Comparison of ENCODE assay signal across 1 cellular context in genomic region chr2:215770668-215771067, GRCh38.
TF ChIP-seq lines count a peak whose summit lies in the region.

No MANE protein-coding gene starts in this region.

TF ChIP-seq in K562, 482 proteins besides CTCF, POLR2A, EP300 and RAD21 (continued from another document):
- TF ChIP-seq CHD7 (IDR thresholded peaks at IDR 0.05; ENCODE audit: low read depth, low read length) (no peak), BACH1 (tag; IDR thresholded peaks at IDR 0.05) (peak; percentile 17; the same call in 1 of the 2 replicates), ZNF395 (CRISPR knock-in tag; IDR thresholded peaks at IDR 0.05) (peak; percentile 34; the same call in 1 of the 2 replicates), ZNF592 (IDR thresholded peaks at IDR 0.05) (peak; percentile 90), MEF2A (IDR thresholded peaks at IDR 0.05; ENCODE audit: control insufficient read depth, low read depth, low read length) (no peak), CXXC5 (CRISPR knock-in tag; IDR thresholded peaks at IDR 0.05) (0 out of 2 replicates have a peak, but pooled peaks have one; percentile 41), ZBTB17 (CRISPR knock-in tag; IDR thresholded peaks at IDR 0.05) (0 out of 2 replicates have a peak, but pooled peaks have one; percentile 8), ZNF175 (CRISPR knock-in tag; IDR thresholded peaks at IDR 0.05; ENCODE audit: low read depth) (0 out of 2 replicates have a peak, but pooled peaks have one; percentile 28), HDAC1 (IDR thresholded peaks at IDR 0.05) (no peak), L3MBTL2 (IDR thresholded peaks at IDR 0.05) (peak; percentile 47), HMBOX1 (IDR thresholded peaks at IDR 0.05) (0 out of 2 replicates have a peak, but pooled peaks have one; percentile 16), SMAD4 (CRISPR knock-in tag; conservative IDR thresholded peaks at IDR 0.05) (0 out of 2 replicates have a peak, but pooled peaks have one; percentile 51), ZNF639 (CRISPR knock-in tag; conservative IDR thresholded peaks at IDR 0.05 in 1 of 2, IDR thresholded peaks at IDR 0.05 in 1 of 2) (0 out of 4 replicates have a peak, but pooled peaks of 1 of the 2 experiments have one; percentile 51), PTRF (tag; IDR thresholded peaks at IDR 0.05) (0 out of 2 replicates have a peak, but pooled peaks have one; percentile 12), ZNF76 (CRISPR knock-in tag; IDR thresholded peaks at IDR 0.05; ENCODE audit: borderline replicate concordance) (no peak), CCNT2 (IDR thresholded peaks at IDR 0.05; ENCODE audit: borderline replicate concordance, extremely low read depth, insufficient read length, low read depth, low read length) (no peak)
TF ChIP-seq in K562: peak in this region for 12.
